In genomic region chr3:72997421-72997961, GRCh38 we compare ENCODE assay signal across 8 cellular contexts. TPM values are rescaled to one million over a fixed set of nuclear protein-coding genes. Genes with fewer than 3 reads are reported as not detected.
DNase-seq lines count a peak whose midpoint lies in the region; ATAC-seq, FAIRE-seq and TF ChIP-seq lines count a peak whose summit lies in the region.

No MANE protein-coding gene starts in this region.

- DNase-seq in AG08395 (ENCODE audit: low spot score), result peak; percentile 31
- peak; percentile 38 for DNase-seq in HS-27A (ENCODE audit: low read depth)
- DNase-seq in SJSA1 (ENCODE audit: low read depth in 1 of 2, low spot score in 2 of 2), result peak in 1 of 2 experiments; percentile 68
- DNase-seq in GM12878 (ENCODE audit: low read depth, low spot score), result no peak
- DNase-seq in GM19240 (ENCODE audit: insufficient read length, low spot score), result no peak

- peaks cover 45% of the 10 kb centered on the region for H3K36me3 ChIP-seq in SJSA1
- H3K36me3 ChIP-seq in GM12878 (ENCODE audit: control insufficient read depth in 2 of 2, insufficient read depth in 2 of 2, low read length in 1 of 2), result peaks cover 0 to 6% of the 10 kb centered on the region in 2 experiments; a peak in 1 of 4 replicates

- 0 out of 2 replicates have a peak, but pooled peaks cover 3% of the 10 kb centered on the region for H4K20me1 ChIP-seq in GM12878 (ENCODE audit: control insufficient read depth, insufficient read depth)

- peak; percentile 73 for TF ChIP-seq RAD21 in GM12878 (IDR thresholded peaks at IDR 0.05; ENCODE audit: insufficient read depth, low read depth, low read length)

- no TSS peak for BruUV-seq in GM12878 (replicated peaks; lab: Mats Ljungman, UMichigan)

- TF ChIP-seq EP300 in GM12878 (IDR thresholded peaks at IDR 0.05; ENCODE audit: borderline replicate concordance in 1 of 2, control insufficient read depth in 1 of 2, low read depth in 2 of 2, low read length in 2 of 2), result no peak

- TF ChIP-seq POLR2A in GM12878 (IDR thresholded peaks at IDR 0.05; ENCODE audit: low read depth, low read length), result no peak

- FAIRE-seq in GM12878 (lab: Jason Lieb, UNC), result no peak

- H3K27me3 ChIP-seq in SJSA1 (replicated peaks) (no peaks in the 10 kb centered on the region), GM12878 (replicated peaks in 1 of 2; ENCODE audit: control insufficient read depth in 2 of 2, insufficient read depth in 2 of 2, low read length in 1 of 2) (no peaks in the 10 kb centered on the region)

- SMC1A ChIA-PET in GM12878 (lab: Charles Lee; ENCODE audit: uncharacterized antibody, unreplicated experiment), result interaction anchor here (0.9 to 6.6 kb wide), 14 partner anchors 10 to 147 kb away, joined by 3 to 62 read pairs (median 4); no protein-coding TSS in a partner anchor

- in situ Hi-C loops in GM12878 (cut with MboI), result no loop called here

- H3K4me1 ChIP-seq in SJSA1 (replicated peaks), result peaks cover 27% of the 10 kb centered on the region
- peaks cover 4% of the 10 kb centered on the region for H3K4me1 ChIP-seq in GM12878 (ENCODE audit: control insufficient read depth, insufficient read depth, low read length)

- under 1% methylated on average over 16 of the region's 16 CpGs for WGBS in GM12878 (ENCODE audit: insufficient coverage, insufficient replicate concordance, low lambda C conversion rate, missing lambda C conversion rate)

- intact Hi-C loops in GM12878 (cut with micrococcal nuclease; ENCODE audit: unreplicated experiment), result loop anchor here (2.0 to 5.0 kb wide), 5 partner anchors 21 to 149 kb away; partner anchors contain the start of gene SHQ1

- H3K4me3 ChIP-seq in SJSA1, result peak overlapping the region; percentile 86
- peak overlapping the region; percentile 96 for H3K4me3 ChIP-seq in GM12878
- peak overlapping the region; percentile 70 for H3K4me3 ChIP-seq in iPS-18c (ENCODE audit: insufficient read depth, low read depth, low read length)
- H3K4me3 ChIP-seq in skin epidermis, result peak overlapping the region; percentile 64 to 96 (median 86)

- POLR2A ChIA-PET in GM12878 (lab: Charles Lee), result interaction anchor here (0.6 to 1.5 kb wide), 6 partner anchors 25 to 146 kb away, joined by 3 to 7 read pairs (median 4); no protein-coding TSS in a partner anchor

- peak overlapping the region; percentile 56 for H3K4me2 ChIP-seq in GM12878 (ENCODE audit: control insufficient read depth, insufficient read depth)

- peaks cover 56% of the 10 kb centered on the region for H3K79me2 ChIP-seq in GM12878 (ENCODE audit: control insufficient read depth, insufficient read depth, low read length)

- peak overlapping the region; percentile 89 for H3K9ac ChIP-seq in GM12878 (ENCODE audit: control insufficient read depth, insufficient read depth, low read length)

- RAD21 ChIA-PET in GM12878 (lab: Charles Lee; ENCODE audit: unreplicated experiment), result interaction anchor here (0.7 to 5.0 kb wide), 9 partner anchors 22 to 331 kb away, joined by 3 to 48 read pairs (median 5); partner anchors contain the start of gene SHQ1

- peak overlapping the region; percentile 71 for H2AFZ ChIP-seq in GM12878 (ENCODE audit: control insufficient read depth, low read depth, low read length)

- H3K9me3 ChIP-seq in SJSA1 (replicated peaks) (no peaks in the 10 kb centered on the region), GM12878 (replicated peaks; ENCODE audit: control insufficient read depth, insufficient read depth, low read length) (no peaks in the 10 kb centered on the region), iPS-18c (ENCODE audit: control insufficient read depth, insufficient read depth, low read length) (no peaks in the 10 kb centered on the region)

- CTCF ChIA-PET in GM12878 (lab: Yijun Ruan, JAX), result interaction anchor here (0.9 to 7.2 kb wide), 14 partner anchors 9 to 149 kb away, joined by 3 to 88 read pairs (median 6); partner anchors contain the start of gene SHQ1

- TF ChIP-seq CTCF in GM12874 (IDR thresholded peaks at IDR 0.05; ENCODE audit: insufficient read depth, low read depth, low read length) (peak; percentile 47; the same call in 1 of the 2 replicates), GM12878 (IDR thresholded peaks at IDR 0.05 in 2 of 3, conservative IDR thresholded peaks at IDR 0.05 in 1 of 3; ENCODE audit: control insufficient read depth in 2 of 3, extremely low read depth in 1 of 3, insufficient read depth in 1 of 3, low read depth in 3 of 3, low read length in 3 of 3) (peak; percentile 52 to 64 (median 53); a peak in 5 of 6 replicates)

- peak; percentile 70 for ATAC-seq in GM12878

- peak overlapping the region; percentile 93 for H3K27ac ChIP-seq in SJSA1
- H3K27ac ChIP-seq in GM12878 (ENCODE audit: control insufficient read depth, insufficient read depth), result peak overlapping the region; percentile 90
- peak overlapping the region; percentile 84 to 99 (median 96) for H3K27ac ChIP-seq in skin epidermis

TF ChIP-seq in GM12878, 131 proteins besides CTCF, POLR2A, EP300 and RAD21 (continues in another document):
- no peak for TF ChIP-seq ZNF217 (IDR thresholded peaks at IDR 0.05)
- TF ChIP-seq RCOR1 (conservative IDR thresholded peaks at IDR 0.05; ENCODE audit: low read depth, low read length), result no peak
- TF ChIP-seq MXI1 (IDR thresholded peaks at IDR 0.05; ENCODE audit: low read depth, low read length), result no peak
- no peak for TF ChIP-seq SMAD1 (IDR thresholded peaks at IDR 0.05; ENCODE audit: low read depth, partially characterized antibody)
- TF ChIP-seq TCF12 (IDR thresholded peaks at IDR 0.05; ENCODE audit: low read depth, low read length), result no peak
- TF ChIP-seq PKNOX1 (IDR thresholded peaks at IDR 0.05), result no peak
- no peak for TF ChIP-seq STAT3 (IDR thresholded peaks at IDR 0.05; ENCODE audit: low read depth, low read length)
- 0 out of 2 replicates have a peak, but pooled peaks have one; percentile 5 for TF ChIP-seq FOXM1 (IDR thresholded peaks at IDR 0.05; ENCODE audit: low read depth, low read length)
- no peak for TF ChIP-seq RBBP5 (conservative IDR thresholded peaks at IDR 0.05)
- peak; percentile 49; the same call in 1 of the 2 replicates for TF ChIP-seq RUNX3 (IDR thresholded peaks at IDR 0.05; ENCODE audit: low read length)
- no peak for TF ChIP-seq HCFC1 (IDR thresholded peaks at IDR 0.05; ENCODE audit: low read length)
- TF ChIP-seq NR2C2 (IDR thresholded peaks at IDR 0.05; ENCODE audit: borderline replicate concordance, control insufficient read depth, insufficient read length, low read depth), result no peak
- no peak for TF ChIP-seq SP1 (IDR thresholded peaks at IDR 0.05; ENCODE audit: low read depth, low read length)
- no peak for TF ChIP-seq POU2F2 (IDR thresholded peaks at IDR 0.05; ENCODE audit: borderline replicate concordance, low read depth, low read length)
- TF ChIP-seq BCL3 (IDR thresholded peaks at IDR 0.05; ENCODE audit: borderline replicate concordance, insufficient read depth, low read depth, low read length, poor library complexity, severe bottlenecking), result no peak
- no peak for TF ChIP-seq KDM1A (IDR thresholded peaks at IDR 0.05; ENCODE audit: borderline replicate concordance)
- TF ChIP-seq MEF2A (IDR thresholded peaks at IDR 0.05; ENCODE audit: insufficient read depth, low read depth, low read length), result 0 out of 2 replicates have a peak, but pooled peaks have one; percentile 14

RNA-seq across cellular contexts. Expression of gene PPP4R2, which starts 0.9 kb away (rescaled TPM):
- total RNA-seq in SJSA1 (2014; rRNA removed; shearing (Covaris generic)), result 51.9 and 53.7 TPM in 2 replicates
- 70.8 and 75.4 TPM in 2 replicates for total RNA-seq in GM12878 (2013; cell fraction: nucleolus; rRNA removed)
- 44.8 and 48.8 TPM in 2 replicates for total RNA-seq in GM12878 (2014; rRNA removed)
- 54.8 and 56.1 TPM in 2 replicates for total RNA-seq in GM12878 (2014; rRNA removed; fragmentation: Illumina TruSeq; extraction: Trizol)
- total RNA-seq in GM12878 (2021), result 74.8 and 83.4 TPM in 2 replicates
- 13.0 TPM for polyA plus RNA-seq in GM12878 (2011; ENCODE audit: low read depth)
- 46.0 and 86.2 TPM in 2 replicates for polyA plus RNA-seq in GM12878 (2011; rRNA removed)
- 8.7 and 9.0 TPM in 2 replicates for polyA plus RNA-seq in GM12878 (2011; cell fraction: cytosol; rRNA removed)
- 15.4 and 16.7 TPM in 2 replicates for polyA plus RNA-seq in GM12878 (2011; cell fraction: nucleus; rRNA removed)
- 21.0 and 28.6 TPM in 2 replicates for polyA plus RNA-seq in GM12878 (2012)
- polyA plus RNA-seq in GM12878 (2014; fragmentation: Illumina TruSeq; extraction: Trizol), result 39.7 and 52.6 TPM in 2 replicates
- 10 to 100 TPM; 16.7 to 22.1 TPM for polyA plus RNA-seq in GM12878 (2014; fragmentation: Nextera tagmentation; extraction: Ambion mirVana)
- 18.9 and 26.8 TPM in 2 replicates for polyA plus RNA-seq in GM12878 (2014; rRNA removed)
- 10 to 100 TPM; 30.8 to 38.1 TPM for polyA plus RNA-seq in GM12878 (2016; fragmentation: Nextera tagmentation; extraction: Ambion mirVana)
- 14.7 and 23.4 TPM in 2 replicates for polyA minus RNA-seq in GM12878 (2011; rRNA and poly(A)+ RNA removed)
- 11.9 and 16.6 TPM in 2 replicates for polyA minus RNA-seq in GM12878 (2011; cell fraction: cytosol; rRNA and poly(A)+ RNA removed)
- polyA minus RNA-seq in GM12878 (2011; cell fraction: nucleus; rRNA and poly(A)+ RNA removed), result 10.6 and 17.8 TPM in 2 replicates

Comparison
In these comparisons a context has a peak if more than half of its experiments do, and no peak if none do; other contexts are left out.
1. DNase-seq: peak in AG08395 (single experiment) and HS-27A (single experiment); none in GM12878 (single experiment) and GM19240 (single experiment).
2. Peak in every context shown above with its lines, with median percentiles within 50 percentile points of each other: H3K27ac ChIP-seq and H3K4me3 ChIP-seq.